ENCODE assay signal across 12 cellular contexts in genomic region chr10:8069108-8069507, GRCh38. TPM values are rescaled to one million over a fixed set of nuclear protein-coding genes. Genes with fewer than 3 reads are reported as not detected.
A peak's percentile ranks its signal among the peaks of the same experiment; 100 is the strongest.
DNase-seq lines count a peak whose midpoint lies in the region; ATAC-seq and TF ChIP-seq lines count a peak whose summit lies in the region.
"Had no signal": no experiment of that assay in that cellular context is flagged by ENCODE, and none has a peak within 500 bp of the region (broad histone marks: within the 10 kb centered on the region; RNA-seq: fewer than 3 reads in every experiment).

No MANE protein-coding gene starts in this region.

- H3K4me3 ChIP-seq in smooth muscle cell: no peak overlapping the region

- peaks cover 11% of the 10 kb centered on the region for H3K4me1 ChIP-seq in smooth muscle cell (ENCODE audit: low read depth)

- H3F3A ChIP-seq in smooth muscle cell (ENCODE audit: low read depth): peaks cover 9% of the 10 kb centered on the region

- H3K9ac ChIP-seq in smooth muscle cell (ENCODE audit: low read depth): no peak overlapping the region

- peaks cover 91% of the 10 kb centered on the region for H3K36me3 Mint-ChIP-seq in activated CD8-positive, alpha-beta memory T cell treated with anti-CD3 and anti-CD28 coated beads, Interleukin-2, amount 10 ng/mL, durations not matched to agents 7 days and 5 days
- peaks cover 83% of the 10 kb centered on the region for H3K36me3 Mint-ChIP-seq in activated T-helper 1 cell treated with anti-CD3 and anti-CD28 coated beads, Interleukin-12 subunit alpha, Interleukin-12 subunit beta, Interleukin-2, Interleukin-4 antibody, amounts not matched to agents 30 ng/mL and 10 ng/mL and 1 ng/mL, durations not matched to agents 14 hours and 24 hours and 36 hours (ENCODE audit: low read depth)

- no peaks in the 10 kb centered on the region for H3K27me3 ChIP-seq in smooth muscle cell (ENCODE audit: low read depth)

- CTCF ChIA-PET in activated CD8-positive, alpha-beta memory T cell treated with anti-CD3 and anti-CD28 coated beads, Interleukin-2, amount 10 ng/mL, durations not matched to agents 7 days and 5 days (lab: Charles Lee): no interaction called here
- CTCF ChIA-PET in RWPE1 (lab: Yijun Ruan, JAX): interaction anchor here (0.6 kb wide), 2 partner anchors 236 to 893 kb away, joined by 3 to 8 read pairs; no protein-coding TSS in a partner anchor

- H3K27ac ChIP-seq in smooth muscle cell (ENCODE audit: low read depth) (peak overlapping the region; percentile 55), RWPE1 (no peak overlapping the region)

- peaks cover 6% of the 10 kb centered on the region for H3K79me2 ChIP-seq in smooth muscle cell (ENCODE audit: low read depth)

- no peak for DNase-seq in activated CD8-positive, alpha-beta memory T cell treated with anti-CD3 and anti-CD28 coated beads, Interleukin-2, amount 10 ng/mL, durations not matched to agents 7 days and 5 days
- no peak for DNase-seq in activated CD8-positive, alpha-beta memory T cell treated with anti-CD3 and anti-CD28 coated beads, Interleukin-2, amount 50 U/mL, for 4 hours
- DNase-seq in activated T-helper 1 cell treated with anti-CD3 and anti-CD28 coated beads, Interleukin-12 subunit alpha, Interleukin-12 subunit beta, Interleukin-2, Interleukin-4 antibody, amounts not matched to agents 30 ng/mL and 10 ng/mL and 1 ng/mL, durations not matched to agents 14 hours and 24 hours and 36 hours (ENCODE audit: low spot score): no peak
- DNase-seq in smooth muscle cell (lab: John Stamatoyannopoulos, UW; ENCODE audit: unreplicated experiment) (no peak), RWPE1 (ENCODE audit: low spot score) (no peak), kidney glomerular epithelial cell (lab: John Stamatoyannopoulos, UW) (no peak), left ventricle myocardium superior (no peak)
- DNase-seq: activated CD4-positive, CD25-positive, alpha-beta regulatory T cell; activated gamma-delta T cell treated with Interleukin-2 at 50 U/mL for 16 hours; central memory CD4-positive, alpha-beta T cell; substantia nigra had no signal

- POLR2A ChIA-PET in RWPE1 (lab: Yijun Ruan, JAX; ENCODE audit: low non-redundant PET): no interaction called here

- H3K4me1 Mint-ChIP-seq in activated CD8-positive, alpha-beta memory T cell treated with anti-CD3 and anti-CD28 coated beads, Interleukin-2, amount 10 ng/mL, durations not matched to agents 7 days and 5 days: peaks cover 84% of the 10 kb centered on the region
- peaks cover 89% of the 10 kb centered on the region for H3K4me1 Mint-ChIP-seq in activated T-helper 1 cell treated with anti-CD3 and anti-CD28 coated beads, Interleukin-12 subunit alpha, Interleukin-12 subunit beta, Interleukin-2, Interleukin-4 antibody, amounts not matched to agents 30 ng/mL and 10 ng/mL and 1 ng/mL, durations not matched to agents 14 hours and 24 hours and 36 hours (ENCODE audit: low read depth)

- H3K27me3 Mint-ChIP-seq in activated CD8-positive, alpha-beta memory T cell treated with anti-CD3 and anti-CD28 coated beads, Interleukin-2, amount 10 ng/mL, durations not matched to agents 7 days and 5 days: no peaks in the 10 kb centered on the region
- peaks cover 2% of the 10 kb centered on the region for H3K27me3 Mint-ChIP-seq in activated T-helper 1 cell treated with anti-CD3 and anti-CD28 coated beads, Interleukin-12 subunit alpha, Interleukin-12 subunit beta, Interleukin-2, Interleukin-4 antibody, amounts not matched to agents 30 ng/mL and 10 ng/mL and 1 ng/mL, durations not matched to agents 14 hours and 24 hours and 36 hours (ENCODE audit: insufficient read depth)

- H3K27ac Mint-ChIP-seq in activated CD8-positive, alpha-beta memory T cell treated with anti-CD3 and anti-CD28 coated beads, Interleukin-2, amount 10 ng/mL, durations not matched to agents 7 days and 5 days: peak overlapping the region; percentile 58
- H3K27ac Mint-ChIP-seq in activated T-helper 1 cell treated with anti-CD3 and anti-CD28 coated beads, Interleukin-12 subunit alpha, Interleukin-12 subunit beta, Interleukin-2, Interleukin-4 antibody, amounts not matched to agents 30 ng/mL and 10 ng/mL and 1 ng/mL, durations not matched to agents 14 hours and 24 hours and 36 hours: peak overlapping the region; percentile 61

- intact Hi-C loops in activated T-helper 1 cell treated with anti-CD3 and anti-CD28 coated beads, Interleukin-12 subunit alpha, Interleukin-12 subunit beta, Interleukin-2, Interleukin-4 antibody, amounts not matched to agents 30 ng/mL and 10 ng/mL and 1 ng/mL, durations not matched to agents 14 hours and 24 hours and 36 hours (cut with micrococcal nuclease): loop anchor here (5.0 to 10.0 kb wide), 2 partner anchors 508 to 1144 kb away; no protein-coding TSS in a partner anchor
- intact Hi-C loops in left ventricle myocardium superior (cut with micrococcal nuclease): no loop called here

- H3K4me3 Mint-ChIP-seq in activated CD8-positive, alpha-beta memory T cell treated with anti-CD3 and anti-CD28 coated beads, Interleukin-2, amount 10 ng/mL, durations not matched to agents 7 days and 5 days: no peak overlapping the region
- peak overlapping the region; percentile 30 for H3K4me3 Mint-ChIP-seq in activated T-helper 1 cell treated with anti-CD3 and anti-CD28 coated beads, Interleukin-12 subunit alpha, Interleukin-12 subunit beta, Interleukin-2, Interleukin-4 antibody, amounts not matched to agents 30 ng/mL and 10 ng/mL and 1 ng/mL, durations not matched to agents 14 hours and 24 hours and 36 hours

- no peaks in the 10 kb centered on the region for H3K9me3 ChIP-seq in smooth muscle cell (replicated peaks; ENCODE audit: low read depth)

- no peaks in the 10 kb centered on the region for H3K36me3 ChIP-seq in smooth muscle cell (ENCODE audit: low read depth)

- TF ChIP-seq CTCF in smooth muscle cell (IDR thresholded peaks at IDR 0.05; ENCODE audit: borderline replicate concordance, insufficient read depth, poor library complexity, severe bottlenecking): no peak
- no peak for TF ChIP-seq CTCF in RWPE1 (conservative IDR thresholded peaks at IDR 0.05; ENCODE audit: low read depth)

- no peaks in the 10 kb centered on the region for H4K20me1 ChIP-seq in smooth muscle cell (ENCODE audit: low read depth)

- WGBS in smooth muscle cell (ENCODE audit: low lambda C conversion rate): 90% methylated on average over 7 of the region's 7 CpGs

- no peak overlapping the region for H3K4me2 ChIP-seq in smooth muscle cell

- H2AFZ ChIP-seq in smooth muscle cell (ENCODE audit: low read depth): no peak overlapping the region

- no peak for ATAC-seq in activated CD8-positive, alpha-beta memory T cell treated with anti-CD3 and anti-CD28 coated beads, Interleukin-2, amount 10 ng/mL, durations not matched to agents 7 days and 5 days
- ATAC-seq in GM21619 (IDR thresholded peaks at IDR 0.05; ENCODE audit: unreplicated experiment): peak; percentile 52
- ATAC-seq in left ventricle myocardium superior: no peak

- no peaks in the 10 kb centered on the region for H3K9me3 Mint-ChIP-seq in activated CD8-positive, alpha-beta memory T cell treated with anti-CD3 and anti-CD28 coated beads, Interleukin-2, amount 10 ng/mL, durations not matched to agents 7 days and 5 days (ENCODE audit: low read depth)
- H3K9me3 Mint-ChIP-seq in activated T-helper 1 cell treated with anti-CD3 and anti-CD28 coated beads, Interleukin-12 subunit alpha, Interleukin-12 subunit beta, Interleukin-2, Interleukin-4 antibody, amounts not matched to agents 30 ng/mL and 10 ng/mL and 1 ng/mL, durations not matched to agents 14 hours and 24 hours and 36 hours: no peaks in the 10 kb centered on the region

RNA-seq across cellular contexts. Expression of gene GATA3, which starts 14.6 kb away (rescaled TPM):
- 10 to 100 TPM; 61.5 to 83.4 TPM for total RNA-seq in activated CD8-positive, alpha-beta memory T cell treated with anti-CD3 and anti-CD28 coated beads, Interleukin-2, amount 10 ng/mL, durations not matched to agents 7 days and 5 days
- total RNA-seq in activated T-helper 1 cell treated with anti-CD3 and anti-CD28 coated beads, Interleukin-12 subunit alpha, Interleukin-12 subunit beta, Interleukin-2, Interleukin-4 antibody, amounts not matched to agents 30 ng/mL and 10 ng/mL and 1 ng/mL, durations not matched to agents 14 hours and 24 hours and 36 hours: 79.5 TPM in 2 replicates
- 2.3 and 5.2 TPM in 2 replicates for total RNA-seq in smooth muscle cell
- 6.9 and 22.6 TPM in 2 replicates for polyA plus RNA-seq in smooth muscle cell
- 1.1 TPM for total RNA-seq in left ventricle myocardium superior

Comparison
In these comparisons a context has a peak if more than half of its experiments do, and no peak if none do; other contexts are left out.
1. RNA of gene GATA3, which starts 14.6 kb away (total RNA-seq): 61.5 to 83.4 TPM in activated CD8-positive, alpha-beta memory T cell treated with anti-CD3 and anti-CD28 coated beads, Interleukin-2, amount 10 ng/mL, durations not matched to agents 7 days and 5 days and 79.5 TPM in activated T-helper 1 cell treated with anti-CD3 and anti-CD28 coated beads, Interleukin-12 subunit alpha, Interleukin-12 subunit beta, Interleukin-2, Interleukin-4 antibody, amounts not matched to agents 30 ng/mL and 10 ng/mL and 1 ng/mL, durations not matched to agents 14 hours and 24 hours and 36 hours; 2.3 to 5.2 TPM in smooth muscle cell and 1.1 TPM in left ventricle myocardium superior (single experiment); every median in the first group is over 10 times any median in the second.